Comparison of ENCODE assay signal across 1 cellular context in the genomic region with DNA sequence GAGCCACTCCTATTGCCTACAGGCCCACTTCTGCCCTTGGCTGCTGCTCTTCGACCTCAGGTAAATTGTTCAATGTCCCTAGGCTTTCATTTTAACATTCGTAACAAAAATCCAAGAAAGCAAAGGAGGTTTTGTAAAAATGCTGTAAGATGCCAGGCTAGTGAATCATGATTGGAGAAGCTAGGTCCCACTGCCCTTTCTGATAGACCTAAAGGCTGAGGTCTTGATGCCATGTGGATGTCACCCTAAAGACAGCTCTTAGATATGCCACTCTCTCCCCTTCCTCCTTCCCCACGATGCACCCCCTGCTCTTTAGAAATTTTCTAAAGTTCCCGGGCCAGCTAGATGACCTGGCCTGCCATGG.
TF ChIP-seq lines count a peak whose summit lies in the region.

No MANE protein-coding gene starts in this region.

TF ChIP-seq in IMR-90, 13 proteins besides CTCF, POLR2A, EP300 and RAD21:
- TF ChIP-seq MAZ (IDR thresholded peaks at IDR 0.05; ENCODE audit: borderline replicate concordance, low read depth, low read length) (no peak), MAFK (IDR thresholded peaks at IDR 0.05; ENCODE audit: low read depth, low read length) (no peak), USF2 (IDR thresholded peaks at IDR 0.05; ENCODE audit: low read depth, low read length) (no peak), NFE2L2 (IDR thresholded peaks at IDR 0.05; ENCODE audit: low read depth, low read length) (no peak), MXI1 (IDR thresholded peaks at IDR 0.05; ENCODE audit: borderline replicate concordance, low read depth, low read length) (no peak), CEBPB (IDR thresholded peaks at IDR 0.05; ENCODE audit: low read depth, low read length) (no peak), RCOR1 (IDR thresholded peaks at IDR 0.05; ENCODE audit: insufficient replicate concordance, low read length) (no peak), BHLHE40 (IDR thresholded peaks at IDR 0.05; ENCODE audit: low read depth, low read length) (no peak)
